13 cellular contexts compared by ENCODE assay signal in the genomic region with DNA sequence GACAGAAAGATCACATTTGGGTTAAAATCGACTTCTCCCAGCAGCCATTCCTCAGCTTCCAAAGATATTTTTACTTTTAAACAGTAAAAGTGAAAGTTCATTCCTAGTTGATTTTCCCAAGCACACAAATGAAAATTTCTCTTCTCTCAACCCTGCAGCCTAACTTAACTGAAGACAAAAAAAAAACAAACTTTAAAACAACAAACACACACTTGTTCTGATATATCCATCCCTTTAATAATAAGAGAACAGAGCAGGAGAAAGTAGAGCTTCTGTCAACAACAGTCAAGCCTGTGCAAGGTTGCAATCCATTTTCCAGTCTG.
A peak's percentile ranks its signal among the peaks of the same experiment; 100 is the strongest.
DNase-seq lines count a peak whose midpoint lies in the region; ATAC-seq and TF ChIP-seq lines count a peak whose summit lies in the region.
"Had no signal": no experiment of that assay in that cellular context is flagged by ENCODE, and none has a peak within 500 bp of the region (broad histone marks: within the 10 kb centered on the region; RNA-seq: fewer than 3 reads in every experiment).

No MANE protein-coding gene starts in this region.

- TF ChIP-seq CTCF in HFFc6 (IDR thresholded peaks at IDR 0.05) (no peak), prostate gland (IDR thresholded peaks at IDR 0.05) (no peak)

- peaks cover 26 to 83% (median 74%) of the 10 kb centered on the region in 4 donors for H3K4me1 Mint-ChIP-seq in CD4-positive, CD25-positive, alpha-beta regulatory T cell
- peaks cover 81% of the 10 kb centered on the region for H3K4me1 Mint-ChIP-seq in HFFc6 (ENCODE audit: low read depth)
- H3K4me1 Mint-ChIP-seq in effector memory CD8-positive, alpha-beta T cell (ENCODE audit: low read depth in 2 of 2): peaks cover 52 to 74% of the 10 kb centered on the region in 2 donors

- DNase-seq in CD4-positive, CD25-positive, alpha-beta regulatory T cell: no peak
- DNase-seq in HFFc6: no peak
- no peak for DNase-seq in effector memory CD8-positive, alpha-beta T cell
- DNase-seq in prostate gland (ENCODE audit: low spot score): no peak
- DNase-seq in NCI-H1092 (lab: John Stamatoyannopoulos, UW): no peak
- DNase-seq in NCI-H510A treated with DMSO at 0.1 percent for 48 hours (lab: John Stamatoyannopoulos, UW): no peak
- no peak for DNase-seq in NCI-H2029 (lab: John Stamatoyannopoulos, UW)
- DNase-seq: NCI-H2171 treated with DMSO at 0.1 percent for 48 hours, RPMI8226, WERI-Rb-1 had no signal

- H3K27me3 ChIP-seq in CD4-positive, CD25-positive, alpha-beta regulatory T cell (ENCODE audit: control insufficient read depth, insufficient read depth, low read length): no peaks in the 10 kb centered on the region
- no peaks in the 10 kb centered on the region for H3K27me3 ChIP-seq in prostate gland (replicated peaks; ENCODE audit: insufficient read depth)
- H3K27me3 ChIP-seq: suprapubic skin had no signal

- TF ChIP-seq POLR2A in prostate gland (IDR thresholded peaks at IDR 0.05): no peak

- no peaks in the 10 kb centered on the region for H3K9me3 ChIP-seq in CD4-positive, CD25-positive, alpha-beta regulatory T cell (ENCODE audit: control insufficient read depth in 2 of 2, low read length in 2 of 2)
- H3K9me3 ChIP-seq in prostate gland: no peaks in the 10 kb centered on the region
- H3K9me3 ChIP-seq: suprapubic skin had no signal

- peaks cover 34% of the 10 kb centered on the region for H3K4me1 ChIP-seq in CD4-positive, CD25-positive, alpha-beta regulatory T cell (ENCODE audit: control insufficient read depth, insufficient read depth, low read length, poor library complexity, severe bottlenecking)
- peaks cover 14% of the 10 kb centered on the region for H3K4me1 ChIP-seq in prostate gland (replicated peaks)

- H3K9me3 Mint-ChIP-seq in CD4-positive, CD25-positive, alpha-beta regulatory T cell: no peaks in the 10 kb centered on the region
- no peaks in the 10 kb centered on the region for H3K9me3 Mint-ChIP-seq in HFFc6
- no peaks in the 10 kb centered on the region for H3K9me3 Mint-ChIP-seq in effector memory CD8-positive, alpha-beta T cell
- H3K9me3 Mint-ChIP-seq: mesothelial cell of epicardium had no signal

- no peak for ATAC-seq in CD4-positive, CD25-positive, alpha-beta regulatory T cell (ENCODE audit: low read depth in 2 of 2)
- ATAC-seq in effector memory CD8-positive, alpha-beta T cell (replicated peaks): no peak
- no peak for ATAC-seq in HG02840 (IDR thresholded peaks at IDR 0.05; ENCODE audit: low FRiP score, unreplicated experiment)

- H3K27ac Mint-ChIP-seq in CD4-positive, CD25-positive, alpha-beta regulatory T cell: peak overlapping the region in 2 of 3 donors; percentile 67 to 91
- peak overlapping the region; percentile 72 for H3K27ac Mint-ChIP-seq in HFFc6
- H3K27ac Mint-ChIP-seq in effector memory CD8-positive, alpha-beta T cell: peak overlapping the region; percentile 72 to 85
- H3K27ac Mint-ChIP-seq: mesothelial cell of epicardium had no signal

- H3K36me3 Mint-ChIP-seq in CD4-positive, CD25-positive, alpha-beta regulatory T cell: peaks cover 24% of the 10 kb centered on the region
- peaks cover 12% of the 10 kb centered on the region for H3K36me3 Mint-ChIP-seq in HFFc6 (ENCODE audit: low read depth)
- peaks cover 33% of the 10 kb centered on the region for H3K36me3 Mint-ChIP-seq in effector memory CD8-positive, alpha-beta T cell (ENCODE audit: insufficient read depth)

- peak overlapping the region; percentile 33 for H3K4me3 ChIP-seq in CD4-positive, CD25-positive, alpha-beta regulatory T cell (ENCODE audit: low read depth, low read length)
- no peak overlapping the region for H3K4me3 ChIP-seq in prostate gland
- H3K4me3 ChIP-seq: suprapubic skin had no signal

- intact Hi-C loops in prostate gland (cut with DNase I): no loop called here

- H3K4me3 Mint-ChIP-seq in CD4-positive, CD25-positive, alpha-beta regulatory T cell: peak overlapping the region in 3 of 4 donors; percentile 3 to 67 (median 26)
- H3K4me3 Mint-ChIP-seq in HFFc6: peak overlapping the region; percentile 79
- peak overlapping the region; percentile 61 to 64 for H3K4me3 Mint-ChIP-seq in effector memory CD8-positive, alpha-beta T cell
- H3K4me3 Mint-ChIP-seq: mesothelial cell of epicardium had no signal

- H3K27me3 Mint-ChIP-seq in CD4-positive, CD25-positive, alpha-beta regulatory T cell: no peaks in the 10 kb centered on the region
- no peaks in the 10 kb centered on the region for H3K27me3 Mint-ChIP-seq in HFFc6 (ENCODE audit: insufficient read depth)
- no peaks in the 10 kb centered on the region for H3K27me3 Mint-ChIP-seq in effector memory CD8-positive, alpha-beta T cell

- H3K36me3 ChIP-seq in CD4-positive, CD25-positive, alpha-beta regulatory T cell (ENCODE audit: control insufficient read depth, insufficient read depth, low read length): peaks cover 29% of the 10 kb centered on the region
- H3K36me3 ChIP-seq in prostate gland: no peaks in the 10 kb centered on the region

- H3K27ac ChIP-seq in CD4-positive, CD25-positive, alpha-beta regulatory T cell (ENCODE audit: insufficient read depth, low read length, poor library complexity, severe bottlenecking): no peak overlapping the region
- H3K27ac ChIP-seq in prostate gland: peak overlapping the region; percentile 32 to 53
- H3K27ac ChIP-seq: WERI-Rb-1 had no signal

- WGBS in prostate gland: 24% methylated on average over 1 of the region's 1 CpG

Comparison
In these comparisons a context has a peak if more than half of its experiments do, and no peak if none do; other contexts are left out.
1. H3K4me3 Mint-ChIP-seq: peak in every context shown above with its lines; median percentile 79 in HFFc6; 62 in effector memory CD8-positive, alpha-beta T cell; 26 in CD4-positive, CD25-positive, alpha-beta regulatory T cell.